ENCODE assay signal across 9 cellular contexts in the genomic region with DNA sequence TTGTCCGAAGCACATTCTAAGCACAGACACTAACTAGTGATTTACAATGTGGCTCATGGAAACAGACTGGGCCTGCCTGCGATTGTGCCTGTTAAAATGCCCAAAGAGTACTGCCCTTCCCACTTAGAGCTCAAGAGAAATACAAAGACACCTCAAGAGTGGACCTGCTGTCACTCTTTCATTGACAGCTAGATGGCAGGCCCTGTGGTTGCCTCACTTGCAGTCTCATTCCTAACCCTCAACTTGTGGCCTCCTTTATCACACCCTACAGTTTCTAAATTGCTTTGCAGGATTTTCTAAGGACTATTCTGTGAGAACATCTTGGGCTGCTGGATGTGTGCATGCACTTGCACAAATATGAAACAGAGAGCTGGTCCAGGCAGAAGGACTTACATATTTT.
DNase-seq lines count a peak whose midpoint lies in the region; ATAC-seq, FAIRE-seq and TF ChIP-seq lines count a peak whose summit lies in the region.
"Had no signal": no experiment of that assay in that cellular context is flagged by ENCODE, and none has a peak within 500 bp of the region (broad histone marks: within the 10 kb centered on the region; RNA-seq: fewer than 3 reads in every experiment).

No MANE protein-coding gene starts in this region.

- no peaks in the 10 kb centered on the region for H3K36me3 ChIP-seq in lower lobe of right lung

- H3K9me3 Mint-ChIP-seq in effector memory CD8-positive, alpha-beta T cell = no peaks in the 10 kb centered on the region
- H3K9me3 Mint-ChIP-seq in activated T-cell treated with anti-CD3 and anti-CD28 coated beads, Interleukin-2, amount 50 U/mL, for 24 hours = no peaks in the 10 kb centered on the region
- H3K9me3 Mint-ChIP-seq: IgD-negative memory B cell had no signal

- no peak overlapping the region for H3K27ac ChIP-seq in lower lobe of right lung

- ATAC-seq in GM21381 (IDR thresholded peaks at IDR 0.05; ENCODE audit: unreplicated experiment) (peak; percentile 67), HG03575 (IDR thresholded peaks at IDR 0.05; ENCODE audit: extremely low read depth, insufficient number of reproducible peaks, low FRiP score, unreplicated experiment) (peak; percentile 59), lower lobe of right lung (no peak)
- ATAC-seq in effector memory CD8-positive, alpha-beta T cell (replicated peaks) = peak; percentile 61

- H3K36me3 Mint-ChIP-seq in effector memory CD8-positive, alpha-beta T cell (ENCODE audit: insufficient read depth) = no peaks in the 10 kb centered on the region
- H3K36me3 Mint-ChIP-seq in activated T-cell treated with anti-CD3 and anti-CD28 coated beads, Interleukin-2, amount 50 U/mL, for 24 hours (ENCODE audit: low read depth) = no peaks in the 10 kb centered on the region
- H3K36me3 Mint-ChIP-seq: IgD-negative memory B cell had no signal

- H3K27me3 Mint-ChIP-seq in effector memory CD8-positive, alpha-beta T cell = no peaks in the 10 kb centered on the region
- H3K27me3 Mint-ChIP-seq in activated T-cell treated with anti-CD3 and anti-CD28 coated beads, Interleukin-2, amount 50 U/mL, for 24 hours = no peaks in the 10 kb centered on the region
- H3K27me3 Mint-ChIP-seq: IgD-negative memory B cell had no signal

- no peaks in the 10 kb centered on the region for H3K9me3 ChIP-seq in lower lobe of right lung

- H3K4me3 ChIP-seq in GM12875 (ENCODE audit: low read depth, low read length) = no peak overlapping the region
- H3K4me3 ChIP-seq in lower lobe of right lung = no peak overlapping the region

- no peak overlapping the region for H3K4me3 Mint-ChIP-seq in effector memory CD8-positive, alpha-beta T cell
- H3K4me3 Mint-ChIP-seq in activated T-cell treated with anti-CD3 and anti-CD28 coated beads, Interleukin-2, amount 50 U/mL, for 24 hours = no peak overlapping the region
- H3K4me3 Mint-ChIP-seq: IgD-negative memory B cell had no signal

- H3K27ac Mint-ChIP-seq in effector memory CD8-positive, alpha-beta T cell = peak overlapping the region in 1 of 2 donors; percentile 11
- H3K27ac Mint-ChIP-seq in activated T-cell treated with anti-CD3 and anti-CD28 coated beads, Interleukin-2, amount 50 U/mL, for 24 hours = no peak overlapping the region
- H3K27ac Mint-ChIP-seq: IgD-negative memory B cell had no signal

- intact Hi-C loops in lower lobe of right lung (cut with DNase I) = no loop called here

- TF ChIP-seq CTCF in GM12875 (IDR thresholded peaks at IDR 0.05; ENCODE audit: borderline replicate concordance, insufficient read depth, low read depth, low read length) = peak; percentile 57; the same call in 1 of the 2 replicates
- TF ChIP-seq CTCF in lower lobe of right lung (IDR thresholded peaks at IDR 0.05) = no peak

- H3K4me1 Mint-ChIP-seq in effector memory CD8-positive, alpha-beta T cell (ENCODE audit: low read depth in 2 of 2) = no peaks in the 10 kb centered on the region
- no peaks in the 10 kb centered on the region for H3K4me1 Mint-ChIP-seq in activated T-cell treated with anti-CD3 and anti-CD28 coated beads, Interleukin-2, amount 50 U/mL, for 24 hours (ENCODE audit: low read depth)
- H3K4me1 Mint-ChIP-seq: IgD-negative memory B cell had no signal

- no peak for FAIRE-seq in frontal cortex (lab: Jason Lieb, UNC)

- no peaks in the 10 kb centered on the region for H3K4me1 ChIP-seq in lower lobe of right lung

- H3K27me3 ChIP-seq in lower lobe of right lung (ENCODE audit: low read depth) = no peaks in the 10 kb centered on the region

- DNase-seq in effector memory CD8-positive, alpha-beta T cell = peak in 2 of 3 experiments; percentile 5 to 12
- DNase-seq in frontal cortex (ENCODE audit: low spot score in 2 of 2) (no peak), lower lobe of right lung (no peak), OCI-M2 (lab: John Stamatoyannopoulos, UW; ENCODE audit: unreplicated experiment) (no peak)
- DNase-seq in activated T-cell treated with anti-CD3 and anti-CD28 coated beads, Interleukin-2, amount 50 U/mL, for 24 hours = no peak

Comparison
In these comparisons a context has a peak if more than half of its experiments do, and no peak if none do; other contexts are left out.
1. ATAC-seq: peak in GM21381 (single experiment), HG03575 (single experiment) and effector memory CD8-positive, alpha-beta T cell (single experiment); none in lower lobe of right lung (0 of 2).
2. DNase-seq: peak in effector memory CD8-positive, alpha-beta T cell (2 of 3); none in frontal cortex (0 of 2), lower lobe of right lung (single experiment), OCI-M2 (single experiment) and activated T-cell treated with anti-CD3 and anti-CD28 coated beads, Interleukin-2, amount 50 U/mL, for 24 hours (single experiment).